Comparison of ENCODE assay signal across 18 cellular contexts in genomic region chr4:132001542-132001941, GRCh38.
DNase-seq lines count a peak whose midpoint lies in the region; ATAC-seq and TF ChIP-seq lines count a peak whose summit lies in the region.
"Had no signal": no experiment of that assay in that cellular context is flagged by ENCODE, and none has a peak within 500 bp of the region (broad histone marks: within the 10 kb centered on the region; RNA-seq: fewer than 3 reads in every experiment).

No MANE protein-coding gene starts in this region.

- DNase-seq in Daoy (ENCODE audit: low read depth), result peak; percentile 8
- peak; percentile 4 for DNase-seq in LoVo (ENCODE audit: low spot score)
- DNase-seq in cardiac fibroblast (ENCODE audit: low read depth in 2 of 2), result peak; percentile 55 to 88
- DNase-seq in kidney glomerular epithelial cell (lab: John Stamatoyannopoulos, UW), result peak; percentile 39
- no peak for DNase-seq in caudate nucleus (lab: John Stamatoyannopoulos, UW)
- no peak for DNase-seq in endothelial cell (ENCODE audit: low spot score)
- DNase-seq in NCI-H1105 treated with DMSO at 0.1 percent for 48 hours (lab: John Stamatoyannopoulos, UW), result no peak
- DNase-seq: activated CD8-positive, alpha-beta memory T cell treated with anti-CD3 and anti-CD28 coated beads for 24 hours; activated effector memory CD4-positive, alpha-beta T cell treated with Interleukin-2 at 50 U/mL for 16 hours; aorta; foreskin melanocyte; NCI-H2029; NCI-H774; WERI-Rb-1 had no signal

- H3K27me3 Mint-ChIP-seq in endothelial cell (ENCODE audit: unreplicated experiment), result no peaks in the 10 kb centered on the region

- H3K27ac Mint-ChIP-seq in endothelial cell (ENCODE audit: unreplicated experiment), result no peak overlapping the region
- H3K27ac Mint-ChIP-seq: nephron had no signal

- H3K9me3 Mint-ChIP-seq in endothelial cell (ENCODE audit: unreplicated experiment), result no peaks in the 10 kb centered on the region
- H3K9me3 Mint-ChIP-seq: nephron had no signal

- H3K4me3 Mint-ChIP-seq in endothelial cell (ENCODE audit: unreplicated experiment), result no peak overlapping the region
- H3K4me3 Mint-ChIP-seq: nephron had no signal

- no peaks in the 10 kb centered on the region for H3K36me3 Mint-ChIP-seq in endothelial cell (ENCODE audit: low read depth, unreplicated experiment)

- no peak overlapping the region for H3K4me3 ChIP-seq in cardiac fibroblast (replicated peaks in 1 of 2; ENCODE audit: low read depth in 2 of 2, low read length in 2 of 2)
- H3K4me3 ChIP-seq: BLaER1 had no signal

- no peaks in the 10 kb centered on the region for H3K4me1 Mint-ChIP-seq in endothelial cell (ENCODE audit: unreplicated experiment)
- H3K4me1 Mint-ChIP-seq: nephron had no signal

- ATAC-seq in HG02798 (IDR thresholded peaks at IDR 0.05; ENCODE audit: poor library complexity, unreplicated experiment), result no peak
- ATAC-seq: Panc1 had no signal

- no peak overlapping the region for H3K27ac ChIP-seq in caudate nucleus (ENCODE audit: low read depth, low read length)
- H3K27ac ChIP-seq: BLaER1, WERI-Rb-1 had no signal

- TF ChIP-seq CTCF in cardiac fibroblast (IDR thresholded peaks at IDR 0.05; ENCODE audit: low read depth, low read length), result no peak
- TF ChIP-seq CTCF in endothelial cell (IDR thresholded peaks at IDR 0.05; ENCODE audit: unreplicated experiment), result no peak

Comparison
In these comparisons a context has a peak if more than half of its experiments do, and no peak if none do; other contexts are left out.
1. DNase-seq: peak in Daoy (single experiment), LoVo (single experiment), cardiac fibroblast (2 of 2) and kidney glomerular epithelial cell (single experiment); none in caudate nucleus (0 of 61), endothelial cell (single experiment) and NCI-H1105 treated with DMSO at 0.1 percent for 48 hours (single experiment).